In genomic region chr20:32321390-32321789, GRCh38 we compare ENCODE assay signal across 19 cellular contexts. TPM values are rescaled to one million over a fixed set of nuclear protein-coding genes. Genes with fewer than 3 reads are reported as not detected.
DNase-seq lines count a peak whose midpoint lies in the region; ATAC-seq and TF ChIP-seq lines count a peak whose summit lies in the region.
"Had no signal": no experiment of that assay in that cellular context is flagged by ENCODE, and none has a peak within 500 bp of the region (broad histone marks: within the 10 kb centered on the region; RNA-seq: fewer than 3 reads in every experiment).

No MANE protein-coding gene starts in this region.

- TF ChIP-seq CTCF in Peyer's patch (IDR thresholded peaks at IDR 0.05) = no peak

- H3K36me3 ChIP-seq in Peyer's patch = peaks cover 0 to 30% (median 0%) of the 10 kb centered on the region in 3 donors

- H3K9me3 Mint-ChIP-seq in activated naive CD4-positive, alpha-beta T cell treated with anti-CD3 and anti-CD28 coated beads, Interleukin-2, amount 50 U/mL, for 72 hours = no peaks in the 10 kb centered on the region
- no peaks in the 10 kb centered on the region for H3K9me3 Mint-ChIP-seq in activated naive CD8-positive, alpha-beta T cell treated with anti-CD3 and anti-CD28 coated beads, Interleukin-2, amount 50 U/mL, for 24 hours
- no peaks in the 10 kb centered on the region for H3K9me3 Mint-ChIP-seq in stimulated activated memory B cell treated with anti-CD40 and anti-IgM and Interleukin-4, amounts not matched to agents 10 μg/mL and 1 μg/mL and 100 μg/mL, for 72 hours
- H3K9me3 Mint-ChIP-seq: H9, IgD-negative memory B cell had no signal

- no peaks in the 10 kb centered on the region for H3K27me3 ChIP-seq in Peyer's patch

- H3K4me3 ChIP-seq in Peyer's patch = no peak overlapping the region

- intact Hi-C loops in cardiac septum (cut with DNase I) = no loop called here

- no peak for TF ChIP-seq POLR2A in Peyer's patch (IDR thresholded peaks at IDR 0.05)

- ATAC-seq in activated naive CD4-positive, alpha-beta T cell treated with anti-CD3 and anti-CD28 coated beads, Interleukin-2, amount 50 U/mL, for 72 hours = peak; percentile 50 to 58
- ATAC-seq in activated naive CD8-positive, alpha-beta T cell treated with anti-CD3 and anti-CD28 coated beads, Interleukin-2, amount 50 U/mL, for 24 hours = no peak
- peak; percentile 53 for ATAC-seq in stimulated activated memory B cell treated with anti-CD40 and anti-IgM and Interleukin-4, amounts not matched to agents 10 μg/mL and 1 μg/mL and 100 μg/mL, for 72 hours
- no peak for ATAC-seq in HG03439 (IDR thresholded peaks at IDR 0.05; ENCODE audit: unreplicated experiment)
- ATAC-seq: Panc1, Right ventricle myocardium inferior had no signal

- H3K27me3 Mint-ChIP-seq in activated naive CD8-positive, alpha-beta T cell treated with anti-CD3 and anti-CD28 coated beads, Interleukin-2, amount 50 U/mL, for 24 hours = no peaks in the 10 kb centered on the region
- H3K27me3 Mint-ChIP-seq in stimulated activated memory B cell treated with anti-CD40 and anti-IgM and Interleukin-4, amounts not matched to agents 10 μg/mL and 1 μg/mL and 100 μg/mL, for 72 hours = no peaks in the 10 kb centered on the region
- H3K27me3 Mint-ChIP-seq: IgD-negative memory B cell had no signal

- peaks cover 8 to 37% of the 10 kb centered on the region in 2 donors for H3K36me3 Mint-ChIP-seq in activated naive CD4-positive, alpha-beta T cell treated with anti-CD3 and anti-CD28 coated beads, Interleukin-2, amount 50 U/mL, for 72 hours
- peaks cover 53% of the 10 kb centered on the region for H3K36me3 Mint-ChIP-seq in activated naive CD8-positive, alpha-beta T cell treated with anti-CD3 and anti-CD28 coated beads, Interleukin-2, amount 50 U/mL, for 24 hours (ENCODE audit: low read depth)
- peaks cover 40% of the 10 kb centered on the region for H3K36me3 Mint-ChIP-seq in stimulated activated memory B cell treated with anti-CD40 and anti-IgM and Interleukin-4, amounts not matched to agents 10 μg/mL and 1 μg/mL and 100 μg/mL, for 72 hours

- peaks cover 14% of the 10 kb centered on the region for H3K4me1 Mint-ChIP-seq in activated naive CD8-positive, alpha-beta T cell treated with anti-CD3 and anti-CD28 coated beads, Interleukin-2, amount 50 U/mL, for 24 hours
- no peaks in the 10 kb centered on the region for H3K4me1 Mint-ChIP-seq in stimulated activated memory B cell treated with anti-CD40 and anti-IgM and Interleukin-4, amounts not matched to agents 10 μg/mL and 1 μg/mL and 100 μg/mL, for 72 hours
- H3K4me1 Mint-ChIP-seq: H9 had no signal

- no peaks in the 10 kb centered on the region for H3K9me3 ChIP-seq in Peyer's patch
- H3K9me3 ChIP-seq: SK-N-SH had no signal

- H3K27ac ChIP-seq in Peyer's patch = no peak overlapping the region
- H3K27ac ChIP-seq: C4-2B, HL-60 had no signal

- DNase-seq in activated naive CD4-positive, alpha-beta T cell treated with anti-CD3 and anti-CD28 coated beads, Interleukin-2, amount 50 U/mL, for 72 hours (ENCODE audit: low spot score in 2 of 2) = no peak
- no peak for DNase-seq in activated naive CD4-positive, alpha-beta T cell treated with Interleukin-2 at 50 U/mL for 16 hours
- DNase-seq in MV-4-11 (lab: John Stamatoyannopoulos, UW) = peak; percentile 16
- no peak for DNase-seq in activated naive CD8-positive, alpha-beta T cell treated with anti-CD3 and anti-CD28 coated beads, Interleukin-2, amount 50 U/mL, for 24 hours
- no peak for DNase-seq in Peyer's patch
- no peak for DNase-seq in cardiac septum (ENCODE audit: low spot score)
- DNase-seq: H9, NCI-H1048, NCI-H1436 treated with DMSO at 0.1 percent for 48 hours, NCI-H2081, NCI-H748 treated with DMSO at 0.1 percent for 48 hours, SK-N-SH had no signal

- peaks cover 0 to 3% (median 0%) of the 10 kb centered on the region in 4 donors for H3K4me1 ChIP-seq in Peyer's patch

- H3K4me3 Mint-ChIP-seq in activated naive CD8-positive, alpha-beta T cell treated with anti-CD3 and anti-CD28 coated beads, Interleukin-2, amount 50 U/mL, for 24 hours = no peak overlapping the region
- H3K4me3 Mint-ChIP-seq in stimulated activated memory B cell treated with anti-CD40 and anti-IgM and Interleukin-4, amounts not matched to agents 10 μg/mL and 1 μg/mL and 100 μg/mL, for 72 hours = no peak overlapping the region
- H3K4me3 Mint-ChIP-seq: H9, IgD-negative memory B cell had no signal

- H3K27ac Mint-ChIP-seq in activated naive CD4-positive, alpha-beta T cell treated with anti-CD3 and anti-CD28 coated beads, Interleukin-2, amount 50 U/mL, for 72 hours = no peak overlapping the region
- peak overlapping the region; percentile 53 for H3K27ac Mint-ChIP-seq in activated naive CD8-positive, alpha-beta T cell treated with anti-CD3 and anti-CD28 coated beads, Interleukin-2, amount 50 U/mL, for 24 hours
- H3K27ac Mint-ChIP-seq in stimulated activated memory B cell treated with anti-CD40 and anti-IgM and Interleukin-4, amounts not matched to agents 10 μg/mL and 1 μg/mL and 100 μg/mL, for 72 hours = no peak overlapping the region
- H3K27ac Mint-ChIP-seq: H9, IgD-negative memory B cell had no signal

RNA-seq across cellular contexts. Expression of gene ASXL1, which starts 36.7 kb away (rescaled TPM):
- total RNA-seq in activated naive CD4-positive, alpha-beta T cell treated with anti-CD3 and anti-CD28 coated beads, Interleukin-2, amount 50 U/mL, for 72 hours = 100 to 1,000 TPM; 153 to 195 TPM
- 100 to 1,000 TPM in 2 of 4 donors, 10 to 100 TPM in 2; 74.4 to 173 (median 115) TPM for total RNA-seq in Peyer's patch
- total RNA-seq in cardiac septum = 36.3 TPM

RNA-seq across cellular contexts. Expression of gene KIF3B, which starts 43.9 kb away (rescaled TPM):
- 10 to 100 TPM; 21.9 to 37.8 TPM for total RNA-seq in activated naive CD4-positive, alpha-beta T cell treated with anti-CD3 and anti-CD28 coated beads, Interleukin-2, amount 50 U/mL, for 72 hours
- total RNA-seq in Peyer's patch = 10 to 100 TPM; 42.1 to 77.6 (median 57.7) TPM
- 17.3 TPM for total RNA-seq in cardiac septum

Comparison
In these comparisons a context has a peak if more than half of its experiments do, and no peak if none do; other contexts are left out.
1. ATAC-seq: peak in activated naive CD4-positive, alpha-beta T cell treated with anti-CD3 and anti-CD28 coated beads, Interleukin-2, amount 50 U/mL, for 72 hours (2 of 2) and stimulated activated memory B cell treated with anti-CD40 and anti-IgM and Interleukin-4, amounts not matched to agents 10 μg/mL and 1 μg/mL and 100 μg/mL, for 72 hours (single experiment); none in activated naive CD8-positive, alpha-beta T cell treated with anti-CD3 and anti-CD28 coated beads, Interleukin-2, amount 50 U/mL, for 24 hours (single experiment) and HG03439 (single experiment).